10 cellular contexts compared by ENCODE assay signal in the genomic region with DNA sequence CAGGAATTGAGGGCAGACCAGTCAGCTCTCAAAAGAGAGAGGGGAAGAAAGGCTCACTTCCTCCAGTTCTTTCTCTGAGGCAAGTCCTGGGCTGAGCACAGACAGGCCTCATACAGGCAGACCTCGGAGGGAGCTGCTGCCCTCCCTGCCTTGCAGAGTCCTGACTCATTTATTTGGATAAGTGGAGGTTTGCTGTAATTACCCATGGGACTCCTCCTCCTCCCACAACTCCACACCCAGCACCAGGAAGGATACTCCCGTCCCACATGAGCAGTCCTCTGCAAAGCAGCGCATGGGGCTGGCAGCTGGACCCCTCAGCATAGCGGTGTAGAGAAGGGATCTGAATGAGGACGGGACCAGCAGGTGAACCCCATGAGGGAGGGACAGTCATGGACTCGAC. TPM values are rescaled to one million over a fixed set of nuclear protein-coding genes. Genes with fewer than 3 reads are reported as not detected.
A peak's percentile ranks its signal among the peaks of the same experiment; 100 is the strongest.
DNase-seq lines count a peak whose midpoint lies in the region; ATAC-seq and TF ChIP-seq lines count a peak whose summit lies in the region.
"Had no signal": no experiment of that assay in that cellular context is flagged by ENCODE, and none has a peak within 500 bp of the region (broad histone marks: within the 10 kb centered on the region; RNA-seq: fewer than 3 reads in every experiment).

No MANE protein-coding gene starts in this region.

- H3K27me3 Mint-ChIP-seq in activated CD4-positive, alpha-beta T cell treated with anti-CD3 and anti-CD28 coated beads, Interleukin-2, amount 10 ng/mL, durations not matched to agents 7 days and 5 days: peaks cover 2% of the 10 kb centered on the region
- H3K27me3 Mint-ChIP-seq: dendritic cell treated with granulocyte-macrophage colony-stimulating factor and Interleukin-4, amounts not matched to agents 40 ng/mL and 50 ng/mL, for 4 days had no signal

- CTCF ChIA-PET in SK-N-SH (lab: Yijun Ruan, JAX): interaction anchor here (0.6 to 3.1 kb wide), 4 partner anchors 14 to 171 kb away, joined by 3 to 21 read pairs (median 4); no protein-coding TSS in a partner anchor
- CTCF ChIA-PET in activated CD4-positive, alpha-beta T cell treated with anti-CD3 and anti-CD28 coated beads, Interleukin-2, amount 10 ng/mL, durations not matched to agents 7 days and 5 days (lab: Charles Lee): no interaction called here

- H3K9me2 ChIP-seq in SK-N-SH: no peaks in the 10 kb centered on the region

- H3K4me1 Mint-ChIP-seq in activated CD4-positive, alpha-beta T cell treated with anti-CD3 and anti-CD28 coated beads, Interleukin-2, amount 10 ng/mL, durations not matched to agents 7 days and 5 days: peaks cover 9% of the 10 kb centered on the region

- no peak for TF ChIP-seq RAD21 in SK-N-SH (IDR thresholded peaks at IDR 0.05; ENCODE audit: low read length)

- ATAC-seq in foreskin keratinocyte (peak; percentile 40), HG03521 (IDR thresholded peaks at IDR 0.05; ENCODE audit: unreplicated experiment) (no peak)

- H3K4me1 ChIP-seq in SK-N-SH (ENCODE audit: control insufficient read depth in 1 of 2, insufficient read depth in 2 of 2, low read depth in 1 of 2, low read length in 1 of 2): peaks cover 15 to 16% of the 10 kb centered on the region in 2 experiments; a peak in 3 of 4 replicates
- H3K4me1 ChIP-seq in foreskin keratinocyte: no peaks in the 10 kb centered on the region

- H4K20me1 ChIP-seq in SK-N-SH (ENCODE audit: insufficient read depth): no peaks in the 10 kb centered on the region

- no peak for TF ChIP-seq EP300 in SK-N-SH (IDR thresholded peaks at IDR 0.05; ENCODE audit: borderline replicate concordance in 1 of 2, low read depth in 1 of 2, low read length in 1 of 2)

- peak overlapping the region; percentile 36; the same call in 1 of the 2 replicates for H3K9ac ChIP-seq in SK-N-SH

- peak; percentile 53 for DNase-seq in GM04504 (ENCODE audit: low read depth)
- peak; percentile 14 for DNase-seq in SK-N-SH
- peak; percentile 3 to 10 for DNase-seq in foreskin keratinocyte
- DNase-seq in renal cortical epithelial cell (ENCODE audit: low read depth): peak; percentile 84
- no peak for DNase-seq in activated CD4-positive, alpha-beta T cell treated with anti-CD3 and anti-CD28 coated beads for 4 hours
- no peak for DNase-seq in activated CD4-positive, CD25-positive, alpha-beta regulatory T cell (lab: John Stamatoyannopoulos, UW)
- no peak for DNase-seq in activated CD4-positive, alpha-beta T cell treated with anti-CD3 and anti-CD28 coated beads, Interleukin-2, amount 10 ng/mL, durations not matched to agents 7 days and 5 days
- DNase-seq: activated CD4-positive, alpha-beta memory T cell treated with anti-CD3 and anti-CD28 coated beads, Interleukin-2, amount 10 ng/mL, durations not matched to agents 7 days and 5 days had no signal

- H3K27ac ChIP-seq in SK-N-SH (ENCODE audit: low read depth in 2 of 2, low read length in 1 of 2) (peak overlapping the region in 1 of 2 experiments; percentile 47; a peak in 3 of 4 replicates), foreskin keratinocyte (no peak overlapping the region)

- no peaks in the 10 kb centered on the region for H3K9me3 ChIP-seq in SK-N-SH

- no peak overlapping the region for H3K4me3 ChIP-seq in SK-N-SH (ENCODE audit: low read depth in 2 of 2, low read length in 1 of 2)

- peaks cover 3% of the 10 kb centered on the region for H3F3A ChIP-seq in SK-N-SH (replicated peaks; ENCODE audit: insufficient read depth)

- no peaks in the 10 kb centered on the region for H3K79me2 ChIP-seq in SK-N-SH (ENCODE audit: insufficient read depth)

- peak overlapping the region; percentile 48 for H3K4me2 ChIP-seq in SK-N-SH

- H3K36me3 ChIP-seq in SK-N-SH (replicated peaks in 1 of 2; ENCODE audit: control insufficient read depth in 1 of 2, insufficient read depth in 2 of 2, low read length in 1 of 2): no peaks in the 10 kb centered on the region

- H3K36me3 Mint-ChIP-seq in activated CD4-positive, alpha-beta T cell treated with anti-CD3 and anti-CD28 coated beads, Interleukin-2, amount 10 ng/mL, durations not matched to agents 7 days and 5 days (ENCODE audit: low read depth): no peaks in the 10 kb centered on the region

- no peak overlapping the region for H3K27ac Mint-ChIP-seq in activated CD4-positive, alpha-beta T cell treated with anti-CD3 and anti-CD28 coated beads, Interleukin-2, amount 10 ng/mL, durations not matched to agents 7 days and 5 days
- H3K27ac Mint-ChIP-seq: activated CD4-positive, alpha-beta memory T cell treated with anti-CD3 and anti-CD28 coated beads, Interleukin-2, amount 10 ng/mL, durations not matched to agents 7 days and 5 days; dendritic cell treated with granulocyte-macrophage colony-stimulating factor and Interleukin-4, amounts not matched to agents 40 ng/mL and 50 ng/mL, for 4 days had no signal

- no peaks in the 10 kb centered on the region for H3K27me3 ChIP-seq in SK-N-SH (ENCODE audit: insufficient read depth)
- H3K27me3 ChIP-seq in foreskin keratinocyte: no peaks in the 10 kb centered on the region

- H3K9me3 Mint-ChIP-seq in activated CD4-positive, alpha-beta T cell treated with anti-CD3 and anti-CD28 coated beads, Interleukin-2, amount 10 ng/mL, durations not matched to agents 7 days and 5 days: no peaks in the 10 kb centered on the region
- H3K9me3 Mint-ChIP-seq: activated CD4-positive, alpha-beta memory T cell treated with anti-CD3 and anti-CD28 coated beads, Interleukin-2, amount 10 ng/mL, durations not matched to agents 7 days and 5 days; dendritic cell treated with granulocyte-macrophage colony-stimulating factor and Interleukin-4, amounts not matched to agents 40 ng/mL and 50 ng/mL, for 4 days had no signal

- TF ChIP-seq CTCF in SK-N-SH (IDR thresholded peaks at IDR 0.05) (no peak), foreskin keratinocyte (conservative IDR thresholded peaks at IDR 0.05) (no peak)

- POLR2A ChIA-PET in SK-N-SH (lab: Yijun Ruan, JAX): no interaction called here
- POLR2A ChIA-PET in activated CD4-positive, alpha-beta T cell treated with anti-CD3 and anti-CD28 coated beads, Interleukin-2, amount 10 ng/mL, durations not matched to agents 7 days and 5 days (lab: Charles Lee): no interaction called here

- H2AFZ ChIP-seq in SK-N-SH (ENCODE audit: low read depth): peak overlapping the region; percentile 54; the same call in 1 of the 2 replicates

- WGBS in SK-N-SH (ENCODE audit: low lambda C conversion rate): 68% methylated on average over 5 of the region's 6 CpGs

- no peak overlapping the region for H3K4me3 Mint-ChIP-seq in activated CD4-positive, alpha-beta T cell treated with anti-CD3 and anti-CD28 coated beads, Interleukin-2, amount 10 ng/mL, durations not matched to agents 7 days and 5 days
- H3K4me3 Mint-ChIP-seq: activated CD4-positive, alpha-beta memory T cell treated with anti-CD3 and anti-CD28 coated beads, Interleukin-2, amount 10 ng/mL, durations not matched to agents 7 days and 5 days; dendritic cell treated with granulocyte-macrophage colony-stimulating factor and Interleukin-4, amounts not matched to agents 40 ng/mL and 50 ng/mL, for 4 days had no signal

TF ChIP-seq in SK-N-SH, 30 proteins besides CTCF, POLR2A, EP300 and RAD21:
- TF ChIP-seq JUND (IDR thresholded peaks at IDR 0.05) (no peak), GABPA (IDR thresholded peaks at IDR 0.05; ENCODE audit: low read depth) (no peak), NRF1 (IDR thresholded peaks at IDR 0.05; ENCODE audit: low read depth, low read length) (no peak)

RNA-seq across cellular contexts. Expression of gene SCN10A, which starts 13.4 kb away (rescaled TPM):
- not detected in 2 replicates for polyA plus RNA-seq in SK-N-SH (2012; rRNA removed)
- polyA plus RNA-seq in SK-N-SH (2012; cell fraction: cytosol; rRNA removed): not detected in 2 replicates
- polyA plus RNA-seq in SK-N-SH (2012; cell fraction: nucleus; rRNA removed): not detected in 2 replicates
- not detected in 2 replicates for total RNA-seq in foreskin keratinocyte
- polyA plus RNA-seq in foreskin keratinocyte: not detected in 2 replicates
- not detected in 2 replicates for total RNA-seq in renal cortical epithelial cell
- not detected for total RNA-seq in activated CD4-positive, alpha-beta T cell treated with anti-CD3 and anti-CD28 coated beads, Interleukin-2, amount 10 ng/mL, durations not matched to agents 7 days and 5 days
- total RNA-seq: activated CD4-positive, alpha-beta memory T cell treated with anti-CD3 and anti-CD28 coated beads, Interleukin-2, amount 10 ng/mL, durations not matched to agents 7 days and 5 days had no signal

Comparison
In these comparisons a context has a peak if more than half of its experiments do, and no peak if none do; other contexts are left out.
1. DNase-seq: peak in GM04504 (single experiment), SK-N-SH (single experiment), foreskin keratinocyte (2 of 2) and renal cortical epithelial cell (single experiment); none in activated CD4-positive, alpha-beta T cell treated with anti-CD3 and anti-CD28 coated beads for 4 hours (0 of 2), activated CD4-positive, CD25-positive, alpha-beta regulatory T cell (0 of 4) and activated CD4-positive, alpha-beta T cell treated with anti-CD3 and anti-CD28 coated beads, Interleukin-2, amount 10 ng/mL, durations not matched to agents 7 days and 5 days (single experiment).